Comparison of ENCODE assay signal across 9 cellular contexts in genomic region chr3:186235554-186235953, GRCh38.
DNase-seq lines count a peak whose midpoint lies in the region; ATAC-seq and TF ChIP-seq lines count a peak whose summit lies in the region.
"Had no signal": no experiment of that assay in that cellular context is flagged by ENCODE, and none has a peak within 500 bp of the region (broad histone marks: within the 10 kb centered on the region; RNA-seq: fewer than 3 reads in every experiment).

No MANE protein-coding gene starts in this region.

- peaks cover 9% of the 10 kb centered on the region for H3K27me3 Mint-ChIP-seq in central memory CD8-positive, alpha-beta T cell
- H3K27me3 Mint-ChIP-seq: dendritic cell treated with granulocyte-macrophage colony-stimulating factor and Interleukin-4, amounts not matched to agents 40 ng/mL and 50 ng/mL, for 4 days had no signal

- no peaks in the 10 kb centered on the region for H3K9me3 Mint-ChIP-seq in central memory CD8-positive, alpha-beta T cell
- H3K9me3 Mint-ChIP-seq: dendritic cell treated with granulocyte-macrophage colony-stimulating factor and Interleukin-4, amounts not matched to agents 40 ng/mL and 50 ng/mL, for 4 days had no signal

- peak overlapping the region; percentile 26 for H3K27ac Mint-ChIP-seq in central memory CD8-positive, alpha-beta T cell (ENCODE audit: low read depth)
- H3K27ac Mint-ChIP-seq: dendritic cell treated with granulocyte-macrophage colony-stimulating factor and Interleukin-4, amounts not matched to agents 40 ng/mL and 50 ng/mL, for 4 days had no signal

- peaks cover 9% of the 10 kb centered on the region for H3K4me1 Mint-ChIP-seq in central memory CD8-positive, alpha-beta T cell

- peak overlapping the region; percentile 24 for H3K4me3 Mint-ChIP-seq in central memory CD8-positive, alpha-beta T cell
- H3K4me3 Mint-ChIP-seq: dendritic cell treated with granulocyte-macrophage colony-stimulating factor and Interleukin-4, amounts not matched to agents 40 ng/mL and 50 ng/mL, for 4 days had no signal

- ATAC-seq in GM18517 (IDR thresholded peaks at IDR 0.05; ENCODE audit: unreplicated experiment) (peak; percentile 87), GM19468 (IDR thresholded peaks at IDR 0.05; ENCODE audit: extremely low read depth, unreplicated experiment) (peak; percentile 38), HG03103 (IDR thresholded peaks at IDR 0.05; ENCODE audit: low read depth, unreplicated experiment) (peak; percentile 82), SK-N-SH treated with all-trans-retinoic acid at 6 μM for 48 hours (no peak)
- ATAC-seq in central memory CD8-positive, alpha-beta T cell (replicated peaks; ENCODE audit: extremely low read depth, poor library complexity, severe bottlenecking) = no peak
- ATAC-seq: HepG2 had no signal

- no peak for DNase-seq in central memory CD8-positive, alpha-beta T cell (ENCODE audit: low spot score in 2 of 2)
- DNase-seq in glomerular visceral epithelial cell (ENCODE audit: extremely low spot score) (no peak), NCI-H146 treated with DMSO at 0.1 percent for 48 hours (lab: John Stamatoyannopoulos, UW; ENCODE audit: unreplicated experiment) (no peak)

- H3K36me3 Mint-ChIP-seq in central memory CD8-positive, alpha-beta T cell (ENCODE audit: insufficient read depth) = no peaks in the 10 kb centered on the region

TF ChIP-seq in SK-N-SH treated with all-trans-retinoic acid at 6 μM for 48 hours, 23 proteins besides CTCF, POLR2A, EP300 and RAD21:
- TF ChIP-seq RARB (CRISPR knock-in tag; IDR thresholded peaks at IDR 0.05) = no peak
- TF ChIP-seq BACH2 (CRISPR knock-in tag; IDR thresholded peaks at IDR 0.05; ENCODE audit: borderline replicate concordance) = no peak
- TF ChIP-seq ISL1 (CRISPR knock-in tag; IDR thresholded peaks at IDR 0.05) = no peak
- no peak for TF ChIP-seq ZNF565 (CRISPR knock-in tag; conservative IDR thresholded peaks at IDR 0.05; ENCODE audit: low read depth)
- TF ChIP-seq CSRNP3 (CRISPR knock-in tag; IDR thresholded peaks at IDR 0.05) = no peak
- no peak for TF ChIP-seq GLIS3 (CRISPR knock-in tag; IDR thresholded peaks at IDR 0.05)
- TF ChIP-seq OSR1 (CRISPR knock-in tag; IDR thresholded peaks at IDR 0.05) = no peak

Comparison
In these comparisons a context has a peak if more than half of its experiments do, and no peak if none do; other contexts are left out.
1. ATAC-seq: peak in GM18517 (single experiment), GM19468 (single experiment) and HG03103 (single experiment); none in central memory CD8-positive, alpha-beta T cell (single experiment) and SK-N-SH treated with all-trans-retinoic acid at 6 μM for 48 hours (single experiment).